In genomic region chr17:42920922-42921321, GRCh38 we compare ENCODE assay signal across 1 cellular context.
TF ChIP-seq lines count a peak whose summit lies in the region.

No MANE protein-coding gene starts in this region.

TF ChIP-seq in HepG2, 621 proteins besides CTCF, POLR2A, EP300 and RAD21 (continued from another document and continues in another):
- TF ChIP-seq TRIM22 (IDR thresholded peaks at IDR 0.05): no peak
- TF ChIP-seq TEAD2 (CRISPR knock-in tag; IDR thresholded peaks at IDR 0.05): no peak
- peak; percentile 67; the same call in 1 of the 2 replicates for TF ChIP-seq PAXIP1 (CRISPR knock-in tag; conservative IDR thresholded peaks at IDR 0.05)
- TF ChIP-seq HOXA7 (CRISPR knock-in tag; IDR thresholded peaks at IDR 0.05): no peak
- TF ChIP-seq SMARCE1 (IDR thresholded peaks at IDR 0.05; ENCODE audit: borderline replicate concordance): no peak
- no peak for TF ChIP-seq IKZF1 (IDR thresholded peaks at IDR 0.05)
- TF ChIP-seq SKI (IDR thresholded peaks at IDR 0.05; ENCODE audit: partially characterized antibody): no peak
- peak; percentile 74; the same call in 1 of the 2 replicates for TF ChIP-seq GATAD2A (CRISPR knock-in tag; IDR thresholded peaks at IDR 0.05)
- TF ChIP-seq GMEB2 (CRISPR knock-in tag; IDR thresholded peaks at IDR 0.05; ENCODE audit: low read depth): no peak
- no peak for TF ChIP-seq ZNF17 (CRISPR knock-in tag; IDR thresholded peaks at IDR 0.05)
- TF ChIP-seq ZNF660 (CRISPR knock-in tag; IDR thresholded peaks at IDR 0.05; ENCODE audit: borderline replicate concordance, low read depth): no peak
- no peak for TF ChIP-seq NAIF1 (CRISPR knock-in tag; IDR thresholded peaks at IDR 0.05; ENCODE audit: borderline replicate concordance)
- no peak for TF ChIP-seq SAFB2 (CRISPR knock-in tag; IDR thresholded peaks at IDR 0.05; ENCODE audit: borderline replicate concordance, low read depth)
- peak; percentile 55; the same call in 1 of the 2 replicates for TF ChIP-seq FOXA3 (CRISPR knock-in tag; IDR thresholded peaks at IDR 0.05)
- peak; percentile 52; the same call in 1 of the 2 replicates for TF ChIP-seq RXRB (CRISPR knock-in tag; IDR thresholded peaks at IDR 0.05; ENCODE audit: borderline replicate concordance)
- no peak for TF ChIP-seq PCBP2 (optimal IDR thresholded peaks at IDR 0.05; ENCODE audit: low read depth, low read length, poor library complexity, severe bottlenecking)
- TF ChIP-seq HOMEZ (CRISPR knock-in tag; IDR thresholded peaks at IDR 0.05; ENCODE audit: low read depth): no peak
- TF ChIP-seq FOXO1 (CRISPR knock-in tag; IDR thresholded peaks at IDR 0.05): no peak
- TF ChIP-seq KMT2A (CRISPR knock-in tag; IDR thresholded peaks at IDR 0.05): 0 out of 2 replicates have a peak, but pooled peaks have one; percentile 22
- TF ChIP-seq ZNF318 (CRISPR knock-in tag; IDR thresholded peaks at IDR 0.05): no peak
- TF ChIP-seq FIP1L1 (IDR thresholded peaks at IDR 0.05; ENCODE audit: borderline replicate concordance, insufficient read depth, low read depth, low read length): no peak
- TF ChIP-seq ZXDC (CRISPR knock-in tag; IDR thresholded peaks at IDR 0.05): no peak
- no peak for TF ChIP-seq ZBTB49 (CRISPR knock-in tag; IDR thresholded peaks at IDR 0.05; ENCODE audit: borderline replicate concordance)
- TF ChIP-seq KAT8 (CRISPR knock-in tag; IDR thresholded peaks at IDR 0.05): peak; percentile 61; the same call in 1 of the 2 replicates
- TF ChIP-seq JUNB (CRISPR knock-in tag; IDR thresholded peaks at IDR 0.05; ENCODE audit: borderline replicate concordance): no peak
- no peak for TF ChIP-seq NFRKB (IDR thresholded peaks at IDR 0.05)
